In the genomic region with DNA sequence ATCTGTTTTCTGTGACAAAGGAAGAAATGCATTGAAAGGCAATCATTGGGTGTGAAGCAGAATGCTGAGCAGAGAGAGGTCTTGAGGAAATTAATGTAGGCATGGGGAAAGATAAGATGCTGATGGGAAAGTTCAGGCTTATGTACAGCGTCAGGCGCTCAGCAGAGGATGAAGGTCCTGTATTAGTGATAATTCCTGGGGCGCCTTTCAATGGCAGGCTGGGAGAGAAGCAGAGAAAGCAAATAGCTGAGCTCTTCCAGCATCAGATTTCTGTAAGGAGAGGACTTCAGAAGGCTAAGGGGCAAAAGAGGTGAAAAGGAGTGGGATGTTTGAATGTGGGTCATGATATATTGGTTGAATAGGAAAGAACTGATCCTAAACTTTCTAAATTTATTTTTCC, we compare ENCODE assay signal across 25 cellular contexts.
"Had no signal": no experiment of that assay in that cellular context is flagged by ENCODE, and none has a peak within 500 bp of the region (broad histone marks: within the 10 kb centered on the region; RNA-seq: fewer than 3 reads in every experiment).

No MANE protein-coding gene starts in this region.

- FAIRE-seq: keratinocyte had no signal

- H3K9me3 ChIP-seq: esophagus muscularis mucosa, gastrocnemius medialis, heart right ventricle, left ventricle myocardium inferior, lower lobe of right lung, neutrophil, psoas muscle, right lobe of liver, suprapubic skin, tibial artery, upper lobe of left lung, vagina had no signal

- H3K36me3 ChIP-seq: esophagus muscularis mucosa, gastrocnemius medialis, heart right ventricle, left ventricle myocardium inferior, lower lobe of right lung, neutrophil, right lobe of liver, suprapubic skin, tibial artery, upper lobe of left lung, vagina had no signal

- H3K27ac ChIP-seq: epithelial cell of prostate, esophagus muscularis mucosa, gastrocnemius medialis, heart right ventricle, left ventricle myocardium inferior, lower lobe of right lung, neutrophil, psoas muscle, right lobe of liver, suprapubic skin, tibial artery, upper lobe of left lung, vagina had no signal

- H3K27ac Mint-ChIP-seq: immature natural killer cell; memory B cell; naive thymus-derived CD4-positive, alpha-beta T cell; nephron progenitor cell; stimulated activated effector memory CD8-positive, alpha-beta T cell treated with anti-CD3 and anti-CD28 coated beads, Interleukin-12 subunit alpha, Interleukin-12 subunit beta, amount 100 ng/mL, for 72 hours had no signal

- DNase-seq: effector memory CD4-positive, alpha-beta T cell; gastrocnemius medialis; heart right ventricle; hypothalamus; immature natural killer cell; left ventricle myocardium inferior; lower lobe of right lung; naive thymus-derived CD4-positive, alpha-beta T cell; nephron progenitor cell; psoas muscle; retina; right lobe of liver; stimulated activated CD4-positive, alpha-beta T cell treated with anti-CD3 and anti-CD28 coated beads, Interleukin-4, amount 100 ng/mL, for 1 hour; stimulated activated CD8-positive, alpha-beta memory T cell treated with anti-CD3 and anti-CD28 coated beads, Interleukin-4, amount 100 ng/mL, for 48 hours; stimulated activated naive CD8-positive, alpha-beta T cell treated with anti-CD3 and anti-CD28 coated beads, Interleukin-15, Interleukin-2, amounts not matched to agents 100 U/mL and 50 U/mL, for 24 hours; tibial artery; upper lobe of left lung had no signal

- ATAC-seq: gastrocnemius medialis; heart right ventricle; lower lobe of right lung; naive thymus-derived CD4-positive, alpha-beta T cell; psoas muscle; right lobe of liver; stimulated activated effector memory CD8-positive, alpha-beta T cell treated with anti-CD3 and anti-CD28 coated beads, Interleukin-12 subunit alpha, Interleukin-12 subunit beta, amount 100 ng/mL, for 72 hours; stimulated activated naive CD8-positive, alpha-beta T cell treated with anti-CD3 and anti-CD28 coated beads, Interleukin-15, Interleukin-2, amounts not matched to agents 100 U/mL and 50 U/mL, for 24 hours had no signal

- H3K36me3 Mint-ChIP-seq: immature natural killer cell; stimulated activated effector memory CD8-positive, alpha-beta T cell treated with anti-CD3 and anti-CD28 coated beads, Interleukin-12 subunit alpha, Interleukin-12 subunit beta, amount 100 ng/mL, for 72 hours had no signal

- H3K4me3 ChIP-seq: esophagus muscularis mucosa, gastrocnemius medialis, heart right ventricle, left ventricle myocardium inferior, lower lobe of right lung, psoas muscle, right lobe of liver, suprapubic skin, tibial artery, upper lobe of left lung, vagina had no signal

- H3K27me3 Mint-ChIP-seq: memory B cell; naive thymus-derived CD4-positive, alpha-beta T cell had no signal

- H3K9me3 Mint-ChIP-seq: memory B cell, nephron progenitor cell had no signal

- H3K4me1 Mint-ChIP-seq: immature natural killer cell; memory B cell; naive thymus-derived CD4-positive, alpha-beta T cell; stimulated activated effector memory CD8-positive, alpha-beta T cell treated with anti-CD3 and anti-CD28 coated beads, Interleukin-12 subunit alpha, Interleukin-12 subunit beta, amount 100 ng/mL, for 72 hours had no signal

- H3K4me1 ChIP-seq: esophagus muscularis mucosa, gastrocnemius medialis, heart right ventricle, left ventricle myocardium inferior, lower lobe of right lung, psoas muscle, right lobe of liver, suprapubic skin, tibial artery, upper lobe of left lung, vagina had no signal

- H3K27me3 ChIP-seq: esophagus muscularis mucosa, gastrocnemius medialis, heart right ventricle, neutrophil, right lobe of liver, suprapubic skin, tibial artery, upper lobe of left lung, vagina had no signal

- H3K4me3 Mint-ChIP-seq: immature natural killer cell; memory B cell; naive thymus-derived CD4-positive, alpha-beta T cell; nephron progenitor cell; stimulated activated effector memory CD8-positive, alpha-beta T cell treated with anti-CD3 and anti-CD28 coated beads, Interleukin-12 subunit alpha, Interleukin-12 subunit beta, amount 100 ng/mL, for 72 hours had no signal
